ENCODE assay signal across 16 cellular contexts in the genomic region with DNA sequence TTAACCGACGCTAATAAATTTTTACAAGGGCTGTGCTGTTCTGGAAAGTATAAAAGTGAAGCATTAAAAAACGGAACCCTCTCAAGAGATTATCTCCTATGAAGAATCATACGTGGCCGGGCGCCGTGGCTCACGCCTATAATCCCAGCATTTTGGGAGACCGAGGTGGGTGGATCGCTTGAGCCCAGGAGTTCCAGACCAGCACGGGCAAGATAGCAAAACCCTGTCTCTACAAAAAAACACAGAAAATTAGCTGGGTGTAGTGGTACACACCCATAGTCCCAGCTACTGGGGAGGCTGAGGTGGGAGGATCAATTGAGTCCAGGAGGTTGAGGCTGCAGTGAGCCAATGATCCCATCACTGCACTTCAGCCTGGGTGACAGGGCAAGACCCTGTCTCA.
DNase-seq lines count a peak whose midpoint lies in the region; ATAC-seq and TF ChIP-seq lines count a peak whose summit lies in the region.
"Had no signal": no experiment of that assay in that cellular context is flagged by ENCODE, and none has a peak within 500 bp of the region (broad histone marks: within the 10 kb centered on the region; RNA-seq: fewer than 3 reads in every experiment).

No MANE protein-coding gene starts in this region.

- no peak overlapping the region for H3K4me3 Mint-ChIP-seq in stimulated activated naive CD8-positive, alpha-beta T cell treated with anti-CD3 and anti-CD28 coated beads, Interleukin-15, Interleukin-2, amounts not matched to agents 100 ng/mL and 50 ng/mL, for 24 hours
- H3K4me3 Mint-ChIP-seq in natural killer cell treated with Interleukin-12 subunit alpha and Interleukin-12 subunit beta and Interleukin-15 and Interleukin-18, amount 100 ng/mL, for 72 hours: peak overlapping the region; percentile 82
- H3K4me3 Mint-ChIP-seq: neural crest cell had no signal

- no peaks in the 10 kb centered on the region for H3K9me3 Mint-ChIP-seq in stimulated activated naive CD8-positive, alpha-beta T cell treated with anti-CD3 and anti-CD28 coated beads, Interleukin-15, Interleukin-2, amounts not matched to agents 100 ng/mL and 50 ng/mL, for 24 hours
- no peaks in the 10 kb centered on the region for H3K9me3 Mint-ChIP-seq in natural killer cell treated with Interleukin-12 subunit alpha and Interleukin-12 subunit beta and Interleukin-15 and Interleukin-18, amount 100 ng/mL, for 72 hours
- H3K9me3 Mint-ChIP-seq: stimulated activated naive CD8-positive, alpha-beta T cell treated with anti-CD3 and anti-CD28 coated beads, Interleukin-15, amount 100 ng/mL, for 72 hours had no signal

- no peak for ATAC-seq in stimulated activated naive CD8-positive, alpha-beta T cell treated with anti-CD3 and anti-CD28 coated beads, Interleukin-15, Interleukin-2, amounts not matched to agents 100 U/mL and 50 U/mL, for 24 hours
- no peak for ATAC-seq in natural killer cell treated with Interleukin-12 subunit alpha and Interleukin-12 subunit beta and Interleukin-15 and Interleukin-18, amount 100 ng/mL, for 72 hours

- H3K27ac ChIP-seq in angular gyrus (ENCODE audit: low read depth, low read length): peak overlapping the region; percentile 32
- H3K27ac ChIP-seq in vagina: peak overlapping the region; percentile 87
- H3K27ac ChIP-seq: right lobe of liver had no signal

- H3K36me3 Mint-ChIP-seq in stimulated activated naive CD8-positive, alpha-beta T cell treated with anti-CD3 and anti-CD28 coated beads, Interleukin-15, Interleukin-2, amounts not matched to agents 100 ng/mL and 50 ng/mL, for 24 hours (ENCODE audit: low read depth): peaks cover 19% of the 10 kb centered on the region
- no peaks in the 10 kb centered on the region for H3K36me3 Mint-ChIP-seq in natural killer cell treated with Interleukin-12 subunit alpha and Interleukin-12 subunit beta and Interleukin-15 and Interleukin-18, amount 100 ng/mL, for 72 hours

- H3K27me3 Mint-ChIP-seq in stimulated activated naive CD8-positive, alpha-beta T cell treated with anti-CD3 and anti-CD28 coated beads, Interleukin-15, Interleukin-2, amounts not matched to agents 100 ng/mL and 50 ng/mL, for 24 hours: no peaks in the 10 kb centered on the region
- H3K27me3 Mint-ChIP-seq in natural killer cell treated with Interleukin-12 subunit alpha and Interleukin-12 subunit beta and Interleukin-15 and Interleukin-18, amount 100 ng/mL, for 72 hours: no peaks in the 10 kb centered on the region
- H3K27me3 Mint-ChIP-seq: stimulated activated naive CD8-positive, alpha-beta T cell treated with anti-CD3 and anti-CD28 coated beads, Interleukin-15, amount 100 ng/mL, for 72 hours had no signal

- no peak overlapping the region for H3K4me3 ChIP-seq in vagina
- H3K4me3 ChIP-seq: esophagus muscularis mucosa, GM23248, right lobe of liver had no signal

- TF ChIP-seq POLR2A in vagina (IDR thresholded peaks at IDR 0.05): no peak

- no peak for TF ChIP-seq CTCF in vagina (IDR thresholded peaks at IDR 0.05)

- H3K4me1 ChIP-seq in vagina: peaks cover 57% of the 10 kb centered on the region
- H3K4me1 ChIP-seq: BE2C, right lobe of liver had no signal

- H3K27me3 ChIP-seq in vagina: no peaks in the 10 kb centered on the region
- H3K27me3 ChIP-seq: BE2C, esophagus muscularis mucosa, right lobe of liver had no signal

- no peaks in the 10 kb centered on the region for H3K9me3 ChIP-seq in vagina
- H3K9me3 ChIP-seq: BE2C, esophagus muscularis mucosa, right lobe of liver had no signal

- peaks cover 88% of the 10 kb centered on the region for H3K4me1 Mint-ChIP-seq in stimulated activated naive CD8-positive, alpha-beta T cell treated with anti-CD3 and anti-CD28 coated beads, Interleukin-15, Interleukin-2, amounts not matched to agents 100 ng/mL and 50 ng/mL, for 24 hours (ENCODE audit: low read depth)
- H3K4me1 Mint-ChIP-seq in natural killer cell treated with Interleukin-12 subunit alpha and Interleukin-12 subunit beta and Interleukin-15 and Interleukin-18, amount 100 ng/mL, for 72 hours (ENCODE audit: low read depth in 2 of 2): peaks cover 66 to 83% of the 10 kb centered on the region in 2 donors

- no peak for DNase-seq in stimulated activated naive CD8-positive, alpha-beta T cell treated with anti-CD3 and anti-CD28 coated beads, Interleukin-15, Interleukin-2, amounts not matched to agents 100 U/mL and 50 U/mL, for 24 hours
- DNase-seq in natural killer cell treated with Interleukin-12 subunit alpha and Interleukin-12 subunit beta and Interleukin-15 and Interleukin-18, amount 100 ng/mL, for 72 hours (ENCODE audit: low spot score): no peak
- DNase-seq in vagina (ENCODE audit: extremely low spot score in 2 of 2): no peak
- DNase-seq in HUDEP-2 (lab: John Stamatoyannopoulos, UW; ENCODE audit: unreplicated experiment in 76 of 76): no peak
- no peak for DNase-seq in DMS53 treated with DMSO at 0.1 percent for 48 hours (lab: John Stamatoyannopoulos, UW; ENCODE audit: unreplicated experiment)
- no peak for DNase-seq in activated CD4-positive, CD25-positive, alpha-beta regulatory T cell treated with anti-CD3 and anti-CD28 coated beads, Interleukin-2, amount 50 U/mL, for 72 hours
- DNase-seq: BE2C; DMS79 treated with DMSO at 0.1 percent for 48 hours; GM23248; SIG-M5; stimulated activated naive CD8-positive, alpha-beta T cell treated with anti-CD3 and anti-CD28 coated beads, Interleukin-15, amount 100 ng/mL, for 72 hours had no signal

- intact Hi-C loops in vagina (cut with DNase I): no loop called here

- peaks cover 0 to 11% of the 10 kb centered on the region in 2 donors for H3K36me3 ChIP-seq in vagina

- H3K27ac Mint-ChIP-seq in stimulated activated naive CD8-positive, alpha-beta T cell treated with anti-CD3 and anti-CD28 coated beads, Interleukin-15, Interleukin-2, amounts not matched to agents 100 ng/mL and 50 ng/mL, for 24 hours: peak overlapping the region; percentile 88
- peak overlapping the region; percentile 80 to 93 for H3K27ac Mint-ChIP-seq in natural killer cell treated with Interleukin-12 subunit alpha and Interleukin-12 subunit beta and Interleukin-15 and Interleukin-18, amount 100 ng/mL, for 72 hours
